In genomic region chr3:23657647-23658046, GRCh38 we compare ENCODE assay signal across 25 cellular contexts.
"Had no signal": no experiment of that assay in that cellular context is flagged by ENCODE, and none has a peak within 500 bp of the region (broad histone marks: within the 10 kb centered on the region; RNA-seq: fewer than 3 reads in every experiment).

No MANE protein-coding gene starts in this region.

- H3K9me3 Mint-ChIP-seq: natural killer cell; stimulated activated effector memory CD8-positive, alpha-beta T cell treated with anti-CD3 and anti-CD28 coated beads, Interleukin-12 subunit alpha, Interleukin-12 subunit beta, amount 100 ng/mL, for 72 hours had no signal

- H3K36me3 ChIP-seq: esophagus muscularis mucosa, gastroesophageal sphincter, heart left ventricle, left lung, ovary, sigmoid colon, thoracic aorta, transverse colon, upper lobe of right lung, vagina had no signal

- H3K4me3 ChIP-seq: coronary artery, esophagus muscularis mucosa, gastroesophageal sphincter, heart left ventricle, left lung, ovary, psoas muscle, sigmoid colon, thoracic aorta, transverse colon, upper lobe of right lung, vagina had no signal

- H3K27me3 ChIP-seq: esophagus muscularis mucosa, gastroesophageal sphincter, heart left ventricle, left lung, ovary, sigmoid colon, transverse colon, upper lobe of right lung, vagina had no signal

- H3K4me3 Mint-ChIP-seq: natural killer cell; stimulated activated effector memory CD8-positive, alpha-beta T cell treated with anti-CD3 and anti-CD28 coated beads, Interleukin-12 subunit alpha, Interleukin-12 subunit beta, amount 100 ng/mL, for 72 hours; stimulated activated naive CD8-positive, alpha-beta T cell treated with anti-CD3 and anti-CD28 coated beads, Interleukin-15, Interleukin-2, amounts not matched to agents 100 ng/mL and 50 ng/mL, for 24 hours had no signal

- DNase-seq: dermis blood vessel endothelial cell; effector memory CD4-positive, alpha-beta T cell; foreskin keratinocyte; heart left ventricle; hippocampal formation; left cardiac atrium; left lung; natural killer cell; occipital lobe; ovary; posterior cingulate gyrus; psoas muscle; right cardiac atrium; sigmoid colon; stimulated activated CD4-positive, alpha-beta T cell treated with anti-CD3 and anti-CD28 coated beads, Interleukin-2, amount 100 ng/mL, for 24 hours; stimulated activated CD4-positive, alpha-beta T cell treated with anti-CD3 and anti-CD28 coated beads, Interleukin-4, amount 100 ng/mL, for 24 hours; transverse colon; upper lobe of right lung had no signal

- H3K27ac ChIP-seq: coronary artery, esophagus muscularis mucosa, foreskin keratinocyte, gastroesophageal sphincter, heart left ventricle, left lung, ovary, psoas muscle, sigmoid colon, thoracic aorta, transverse colon, upper lobe of right lung, vagina had no signal

- H3K36me3 Mint-ChIP-seq: natural killer cell; stimulated activated effector memory CD8-positive, alpha-beta T cell treated with anti-CD3 and anti-CD28 coated beads, Interleukin-12 subunit alpha, Interleukin-12 subunit beta, amount 100 ng/mL, for 72 hours had no signal

- H3K9me3 ChIP-seq: gastroesophageal sphincter, ovary, psoas muscle, sigmoid colon, thoracic aorta, transverse colon, upper lobe of right lung, vagina had no signal

- H3K27ac Mint-ChIP-seq: natural killer cell; stimulated activated effector memory CD8-positive, alpha-beta T cell treated with anti-CD3 and anti-CD28 coated beads, Interleukin-12 subunit alpha, Interleukin-12 subunit beta, amount 100 ng/mL, for 72 hours; stimulated activated naive CD8-positive, alpha-beta T cell treated with anti-CD3 and anti-CD28 coated beads, Interleukin-15, Interleukin-2, amounts not matched to agents 100 ng/mL and 50 ng/mL, for 24 hours had no signal

- H3K4me1 ChIP-seq: foreskin keratinocyte, left lung, psoas muscle, upper lobe of right lung had no signal

- ATAC-seq: foreskin keratinocyte; gastroesophageal sphincter; heart left ventricle; left cardiac atrium; left lung; natural killer cell; psoas muscle; right cardiac atrium; stimulated activated effector memory CD8-positive, alpha-beta T cell treated with anti-CD3 and anti-CD28 coated beads, Interleukin-12 subunit alpha, Interleukin-12 subunit beta, amount 100 ng/mL, for 72 hours; upper lobe of right lung had no signal
